ENCODE assay signal across 8 cellular contexts in the genomic region with DNA sequence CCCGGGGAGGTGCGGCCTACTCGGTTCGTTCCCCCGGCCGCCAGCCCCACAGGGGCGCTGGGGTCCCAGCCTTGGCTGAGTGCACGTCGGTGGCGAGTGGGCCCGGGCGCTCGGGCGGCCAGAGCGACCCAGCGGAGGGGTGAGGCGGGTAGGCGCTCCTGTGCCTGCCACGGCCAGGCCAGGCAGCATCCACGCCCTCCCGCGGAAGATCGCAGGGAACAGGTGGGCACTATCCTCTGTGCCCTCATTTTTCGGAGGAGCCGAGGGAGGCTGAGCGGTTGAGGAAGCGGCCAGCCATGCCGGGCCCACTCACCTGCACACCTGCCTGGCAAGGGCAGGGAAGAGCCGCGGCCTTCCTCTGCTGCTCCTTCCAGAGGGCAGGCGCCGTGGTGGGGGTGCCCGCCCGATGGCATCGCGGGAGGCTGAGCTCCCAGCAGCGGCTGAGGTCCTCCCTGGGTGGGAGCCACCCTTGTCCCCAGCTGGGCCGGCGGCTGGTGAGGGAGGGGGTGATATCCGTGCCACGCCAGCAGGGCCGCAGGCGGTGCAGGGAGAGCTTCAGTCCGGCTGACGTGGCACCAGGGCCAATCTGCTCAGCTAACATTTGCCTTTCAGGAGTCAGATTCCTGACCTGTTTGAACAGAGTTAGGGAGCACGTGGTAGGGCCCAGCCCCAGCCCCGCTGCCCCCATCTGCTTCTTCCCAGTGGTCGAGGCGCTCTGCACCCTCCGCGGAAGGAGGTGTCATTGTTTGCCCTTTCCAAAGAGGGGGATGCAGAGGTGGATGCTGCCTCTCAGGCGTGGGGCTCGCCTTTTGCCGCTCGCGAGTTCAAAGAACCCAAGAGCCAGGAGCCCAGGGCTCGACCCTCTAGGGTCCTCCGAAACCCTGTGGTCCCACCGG. TPM values are rescaled to one million over a fixed set of nuclear protein-coding genes. Genes with fewer than 3 reads are reported as not detected.
DNase-seq lines count a peak whose midpoint lies in the region; ATAC-seq and TF ChIP-seq lines count a peak whose summit lies in the region.

No MANE protein-coding gene starts in this region.

- peak overlapping the region; percentile 21 to 87 (median 73) for H3K4me3 Mint-ChIP-seq in CD4-positive, CD25-positive, alpha-beta regulatory T cell
- H3K4me3 Mint-ChIP-seq in WTC11: peak overlapping the region; percentile 66

- H3K4me3 ChIP-seq in CD4-positive, CD25-positive, alpha-beta regulatory T cell (ENCODE audit: low read depth, low read length): no peak overlapping the region
- peak overlapping the region; percentile 67 for H3K4me3 ChIP-seq in retinal pigment epithelial cell (ENCODE audit: low read length)

- no peaks in the 10 kb centered on the region for H3K9me3 ChIP-seq in CD4-positive, CD25-positive, alpha-beta regulatory T cell (ENCODE audit: control insufficient read depth in 2 of 2, low read length in 2 of 2)

- peaks cover 8% of the 10 kb centered on the region for H3K27me3 Mint-ChIP-seq in CD4-positive, CD25-positive, alpha-beta regulatory T cell
- H3K27me3 Mint-ChIP-seq in WTC11 (ENCODE audit: low read depth): no peaks in the 10 kb centered on the region

- peaks cover 4% of the 10 kb centered on the region for H3K36me3 Mint-ChIP-seq in CD4-positive, CD25-positive, alpha-beta regulatory T cell
- peaks cover 5% of the 10 kb centered on the region; the same call in 1 of the 2 replicates for H3K36me3 Mint-ChIP-seq in WTC11

- H3K27ac ChIP-seq in CD4-positive, CD25-positive, alpha-beta regulatory T cell (ENCODE audit: insufficient read depth, low read length, poor library complexity, severe bottlenecking): peak overlapping the region; percentile 98
- peak overlapping the region; percentile 88 for H3K27ac ChIP-seq in foreskin keratinocyte

- H3K27me3 ChIP-seq in CD4-positive, CD25-positive, alpha-beta regulatory T cell (ENCODE audit: control insufficient read depth, insufficient read depth, low read length): no peaks in the 10 kb centered on the region
- peaks cover 2% of the 10 kb centered on the region for H3K27me3 ChIP-seq in foreskin keratinocyte

- in situ Hi-C loops in GM13977 (cut with MboI; ENCODE audit: low pct_unique_long_range_greater_than_20kb, low sequenced_read_pairs, unreplicated experiment): no loop called here

- peaks cover 0 to 34% (median 19%) of the 10 kb centered on the region in 4 donors for H3K4me1 Mint-ChIP-seq in CD4-positive, CD25-positive, alpha-beta regulatory T cell
- peaks cover 15% of the 10 kb centered on the region for H3K4me1 Mint-ChIP-seq in WTC11

- CTCF ChIA-PET in WTC11 (lab: Charles Lee): interaction anchor here (0.8 to 9.1 kb wide), 27 partner anchors 11 to 304 kb away, joined by 3 to 163 read pairs (median 4); no protein-coding TSS in a partner anchor

- POLR2A ChIA-PET in WTC11 (lab: Charles Lee): no interaction called here

- peak in 2 of 3 donors; percentile 11 for DNase-seq in CD4-positive, CD25-positive, alpha-beta regulatory T cell
- DNase-seq in WTC11 (ENCODE audit: low spot score): no peak
- DNase-seq in foreskin keratinocyte: peak; percentile 61 to 84
- no peak for DNase-seq in retinal pigment epithelial cell (ENCODE audit: low read depth)
- no peak for DNase-seq in GM13977 (ENCODE audit: low spot score)

- peaks cover 0 to 1% (median 0%) of the 10 kb centered on the region in 7 donors for H3K9me3 Mint-ChIP-seq in CD4-positive, CD25-positive, alpha-beta regulatory T cell
- H3K9me3 Mint-ChIP-seq in WTC11: no peaks in the 10 kb centered on the region

- TF ChIP-seq CTCF in WTC11 (IDR thresholded peaks at IDR 0.05) (no peak), foreskin keratinocyte (conservative IDR thresholded peaks at IDR 0.05) (no peak), retinal pigment epithelial cell (conservative IDR thresholded peaks at IDR 0.05; ENCODE audit: low read depth, low read length) (no peak), GM13977 (IDR thresholded peaks at IDR 0.05; ENCODE audit: extremely low read depth, insufficient read depth, missing control alignments) (no peak)

- no peaks in the 10 kb centered on the region for H3K36me3 ChIP-seq in CD4-positive, CD25-positive, alpha-beta regulatory T cell (ENCODE audit: control insufficient read depth, insufficient read depth, low read length)

- ATAC-seq in CD4-positive, CD25-positive, alpha-beta regulatory T cell (ENCODE audit: low read depth in 2 of 2): no peak
- ATAC-seq in HG03159 (IDR thresholded peaks at IDR 0.05; ENCODE audit: unreplicated experiment): peak; percentile 1
- ATAC-seq in WTC11: no peak
- ATAC-seq in foreskin keratinocyte: peak; percentile 49
- ATAC-seq in HG02623 (IDR thresholded peaks at IDR 0.05; ENCODE audit: unreplicated experiment): no peak
- no peak for ATAC-seq in GM21737 (IDR thresholded peaks at IDR 0.05; ENCODE audit: unreplicated experiment)

- H3K4me1 ChIP-seq in CD4-positive, CD25-positive, alpha-beta regulatory T cell (ENCODE audit: control insufficient read depth, insufficient read depth, low read length, poor library complexity, severe bottlenecking): peaks cover 36% of the 10 kb centered on the region
- peaks cover 6% of the 10 kb centered on the region for H3K4me1 ChIP-seq in foreskin keratinocyte

- H3K27ac Mint-ChIP-seq in CD4-positive, CD25-positive, alpha-beta regulatory T cell: peak overlapping the region in 1 of 3 donors; percentile 86
- peak overlapping the region; percentile 63; the same call in 1 of the 2 replicates for H3K27ac Mint-ChIP-seq in WTC11

TF ChIP-seq in WTC11, 78 proteins besides CTCF, POLR2A, EP300 and RAD21:
- TF ChIP-seq, protein P1, sequence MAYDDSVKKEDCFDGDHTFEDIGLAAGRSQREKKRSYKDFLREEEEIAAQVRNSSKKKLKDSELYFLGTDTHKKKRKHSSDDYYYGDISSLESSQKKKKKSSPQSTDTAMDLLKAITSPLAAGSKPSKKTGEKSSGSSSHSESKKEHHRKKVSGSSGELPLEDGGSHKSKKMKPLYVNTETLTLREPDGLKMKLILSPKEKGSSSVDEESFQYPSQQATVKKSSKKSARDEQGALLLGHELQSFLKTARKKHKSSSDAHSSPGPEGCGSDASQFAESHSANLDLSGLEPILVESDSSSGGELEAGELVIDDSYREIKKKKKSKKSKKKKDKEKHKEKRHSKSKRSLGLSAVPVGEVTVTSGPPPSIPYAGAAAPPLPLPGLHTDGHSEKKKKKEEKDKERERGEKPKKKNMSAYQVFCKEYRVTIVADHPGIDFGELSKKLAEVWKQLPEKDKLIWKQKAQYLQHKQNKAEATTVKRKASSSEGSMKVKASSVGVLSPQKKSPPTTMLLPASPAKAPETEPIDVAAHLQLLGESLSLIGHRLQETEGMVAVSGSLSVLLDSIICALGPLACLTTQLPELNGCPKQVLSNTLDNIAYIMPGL (CRISPR knock-in tag; IDR thresholded peaks at IDR 0.05): 0 out of 2 replicates have a peak, but pooled peaks have one; percentile 5
- TF ChIP-seq, protein P2, sequence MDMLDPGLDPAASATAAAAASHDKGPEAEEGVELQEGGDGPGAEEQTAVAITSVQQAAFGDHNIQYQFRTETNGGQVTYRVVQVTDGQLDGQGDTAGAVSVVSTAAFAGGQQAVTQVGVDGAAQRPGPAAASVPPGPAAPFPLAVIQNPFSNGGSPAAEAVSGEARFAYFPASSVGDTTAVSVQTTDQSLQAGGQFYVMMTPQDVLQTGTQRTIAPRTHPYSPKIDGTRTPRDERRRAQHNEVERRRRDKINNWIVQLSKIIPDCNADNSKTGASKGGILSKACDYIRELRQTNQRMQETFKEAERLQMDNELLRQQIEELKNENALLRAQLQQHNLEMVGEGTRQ (CRISPR knock-in tag; IDR thresholded peaks at IDR 0.05): no peak
- TF ChIP-seq, protein P3, sequence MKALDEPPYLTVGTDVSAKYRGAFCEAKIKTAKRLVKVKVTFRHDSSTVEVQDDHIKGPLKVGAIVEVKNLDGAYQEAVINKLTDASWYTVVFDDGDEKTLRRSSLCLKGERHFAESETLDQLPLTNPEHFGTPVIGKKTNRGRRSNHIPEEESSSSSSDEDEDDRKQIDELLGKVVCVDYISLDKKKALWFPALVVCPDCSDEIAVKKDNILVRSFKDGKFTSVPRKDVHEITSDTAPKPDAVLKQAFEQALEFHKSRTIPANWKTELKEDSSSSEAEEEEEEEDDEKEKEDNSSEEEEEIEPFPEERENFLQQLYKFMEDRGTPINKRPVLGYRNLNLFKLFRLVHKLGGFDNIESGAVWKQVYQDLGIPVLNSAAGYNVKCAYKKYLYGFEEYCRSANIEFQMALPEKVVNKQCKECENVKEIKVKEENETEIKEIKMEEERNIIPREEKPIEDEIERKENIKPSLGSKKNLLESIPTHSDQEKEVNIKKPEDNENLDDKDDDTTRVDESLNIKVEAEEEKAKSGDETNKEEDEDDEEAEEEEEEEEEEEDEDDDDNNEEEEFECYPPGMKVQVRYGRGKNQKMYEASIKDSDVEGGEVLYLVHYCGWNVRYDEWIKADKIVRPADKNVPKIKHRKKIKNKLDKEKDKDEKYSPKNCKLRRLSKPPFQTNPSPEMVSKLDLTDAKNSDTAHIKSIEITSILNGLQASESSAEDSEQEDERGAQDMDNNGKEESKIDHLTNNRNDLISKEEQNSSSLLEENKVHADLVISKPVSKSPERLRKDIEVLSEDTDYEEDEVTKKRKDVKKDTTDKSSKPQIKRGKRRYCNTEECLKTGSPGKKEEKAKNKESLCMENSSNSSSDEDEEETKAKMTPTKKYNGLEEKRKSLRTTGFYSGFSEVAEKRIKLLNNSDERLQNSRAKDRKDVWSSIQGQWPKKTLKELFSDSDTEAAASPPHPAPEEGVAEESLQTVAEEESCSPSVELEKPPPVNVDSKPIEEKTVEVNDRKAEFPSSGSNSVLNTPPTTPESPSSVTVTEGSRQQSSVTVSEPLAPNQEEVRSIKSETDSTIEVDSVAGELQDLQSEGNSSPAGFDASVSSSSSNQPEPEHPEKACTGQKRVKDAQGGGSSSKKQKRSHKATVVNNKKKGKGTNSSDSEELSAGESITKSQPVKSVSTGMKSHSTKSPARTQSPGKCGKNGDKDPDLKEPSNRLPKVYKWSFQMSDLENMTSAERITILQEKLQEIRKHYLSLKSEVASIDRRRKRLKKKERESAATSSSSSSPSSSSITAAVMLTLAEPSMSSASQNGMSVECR (CRISPR knock-in tag; IDR thresholded peaks at IDR 0.05; ENCODE audit: borderline replicate concordance): 0 out of 2 replicates have a peak, but pooled peaks have one; percentile 54

RNA-seq across cellular contexts. Expression of a gene that starts 1.6 kb away (rescaled TPM):
- 74.4 TPM for total RNA-seq in CD4-positive, CD25-positive, alpha-beta regulatory T cell
- 10 to 100 TPM; 17.7 to 22.7 (median 21.1) TPM for polyA plus RNA-seq in CD4-positive, CD25-positive, alpha-beta regulatory T cell
- total RNA-seq in WTC11 (2021): 52.1 to 70.9 TPM (median 52.3 TPM) in 3 replicates
- total RNA-seq in foreskin keratinocyte: 61.8 and 68.9 TPM in 2 replicates
- polyA plus RNA-seq in foreskin keratinocyte: 45.8 and 47.7 TPM in 2 replicates

RNA-seq across cellular contexts. Expression of a gene that starts 44.8 kb away (rescaled TPM):
- total RNA-seq in CD4-positive, CD25-positive, alpha-beta regulatory T cell: 30.3 TPM
- polyA plus RNA-seq in CD4-positive, CD25-positive, alpha-beta regulatory T cell: 1 to 10 TPM; 1.9 to 4.4 (median 2.3) TPM
- total RNA-seq in WTC11 (2021) (23.6 to 25.5 TPM (median 24.0 TPM) in 3 replicates), foreskin keratinocyte (11.5 and 12.6 TPM in 2 replicates)
- polyA plus RNA-seq in foreskin keratinocyte: 10.1 and 10.3 TPM in 2 replicates

Comparison
In these comparisons a context has a peak if more than half of its experiments do, and no peak if none do; other contexts are left out.
1. ATAC-seq: peak in HG03159 (single experiment) and foreskin keratinocyte (single experiment); none in CD4-positive, CD25-positive, alpha-beta regulatory T cell (0 of 2), WTC11 (single experiment), HG02623 (single experiment) and GM21737 (single experiment).
2. DNase-seq: peak in CD4-positive, CD25-positive, alpha-beta regulatory T cell (2 of 3) and foreskin keratinocyte (2 of 2); none in WTC11 (single experiment), retinal pigment epithelial cell (single experiment) and GM13977 (single experiment).